21 cellular contexts compared by ENCODE assay signal in genomic region chr22:26581026-26581425, GRCh38. TPM values are rescaled to one million over a fixed set of nuclear protein-coding genes. Genes with fewer than 3 reads are reported as not detected.
DNase-seq lines count a peak whose midpoint lies in the region; ATAC-seq, FAIRE-seq and TF ChIP-seq lines count a peak whose summit lies in the region.
"Had no signal": no experiment of that assay in that cellular context is flagged by ENCODE, and none has a peak within 500 bp of the region (broad histone marks: within the 10 kb centered on the region; RNA-seq: fewer than 3 reads in every experiment).

No MANE protein-coding gene starts in this region.

- in situ Hi-C loops in K562 (cut with MboI), result no loop called here

- 67% methylated on average over 1 of the region's 1 CpG for WGBS in K562 (ENCODE audit: insufficient coverage, low coverage, missing lambda C conversion rate)

- no peak overlapping the region for H3K4me3 Mint-ChIP-seq in activated CD8-positive, alpha-beta memory T cell treated with anti-CD3 and anti-CD28 coated beads, Interleukin-2, amount 10 ng/mL, durations not matched to agents 7 days and 5 days

- H4K20me1 ChIP-seq in K562 (replicated peaks; ENCODE audit: control insufficient read depth, insufficient read depth, low read length), result peaks cover 26% of the 10 kb centered on the region

- peaks cover 96% of the 10 kb centered on the region for H3K79me2 ChIP-seq in K562 (ENCODE audit: control insufficient read depth, insufficient read depth, low read length)

- no peaks in the 10 kb centered on the region for H3K27me3 Mint-ChIP-seq in activated CD8-positive, alpha-beta memory T cell treated with anti-CD3 and anti-CD28 coated beads, Interleukin-2, amount 10 ng/mL, durations not matched to agents 7 days and 5 days

- TF ChIP-seq POLR2A in K562 (conservative IDR thresholded peaks at IDR 0.05), result no peak; the same call in 1 of the 2 replicates

- H3K4me1 ChIP-seq in K562 (replicated peaks in 1 of 2; ENCODE audit: control insufficient read depth in 2 of 2, insufficient read depth in 2 of 2, low read length in 2 of 2) (peaks cover 2 to 14% of the 10 kb centered on the region in 2 experiments; a peak in 3 of 5 replicates), neutrophil (ENCODE audit: control insufficient read depth in 1 of 2, insufficient read depth in 1 of 2, low read depth in 1 of 2, low read length in 1 of 2) (peaks cover 48 to 57% of the 10 kb centered on the region in 2 experiments)
- H3K4me1 ChIP-seq: uterus had no signal

- peaks cover 75% of the 10 kb centered on the region for H3K4me1 Mint-ChIP-seq in activated CD8-positive, alpha-beta memory T cell treated with anti-CD3 and anti-CD28 coated beads, Interleukin-2, amount 10 ng/mL, durations not matched to agents 7 days and 5 days

- TF ChIP-seq CTCF in K562 (IDR thresholded peaks at IDR 0.05 in 2 of 3, conservative IDR thresholded peaks at IDR 0.05 in 1 of 3; ENCODE audit: insufficient read depth in 2 of 3, low read depth in 1 of 3, low read length in 3 of 3), result no peak
- no peak for TF ChIP-seq CTCF in neutrophil (IDR thresholded peaks at IDR 0.05)

- no peak for ATAC-seq in activated CD8-positive, alpha-beta memory T cell treated with anti-CD3 and anti-CD28 coated beads, Interleukin-2, amount 10 ng/mL, durations not matched to agents 7 days and 5 days
- ATAC-seq in K562 (no peak), HG02678 (IDR thresholded peaks at IDR 0.05; ENCODE audit: unreplicated experiment) (no peak), HG03571 (IDR thresholded peaks at IDR 0.05; ENCODE audit: unreplicated experiment) (no peak)
- ATAC-seq: foreskin keratinocyte had no signal

- peaks cover 2% of the 10 kb centered on the region for H3K9me1 ChIP-seq in K562 (ENCODE audit: control insufficient read depth, insufficient read depth, low read length)

- peaks cover 42% of the 10 kb centered on the region for H3K36me3 Mint-ChIP-seq in activated CD8-positive, alpha-beta memory T cell treated with anti-CD3 and anti-CD28 coated beads, Interleukin-2, amount 10 ng/mL, durations not matched to agents 7 days and 5 days

- CTCF ChIA-PET in activated CD8-positive, alpha-beta memory T cell treated with anti-CD3 and anti-CD28 coated beads, Interleukin-2, amount 10 ng/mL, durations not matched to agents 7 days and 5 days (lab: Charles Lee), result no interaction called here
- CTCF ChIA-PET in K562 (lab: Yijun Ruan, JAX; ENCODE audit: low intra/inter-chr PET ratio), result no interaction called here

- intact Hi-C loops in K562 (cut with micrococcal nuclease), result loop anchor here (10.0 kb wide), 1 partner anchor 96 kb away; the partner anchor contains the start of genes HPS4 and SRRD

- H3K4me3 ChIP-seq in K562, result no peak overlapping the region
- no peak overlapping the region for H3K4me3 ChIP-seq in neutrophil (ENCODE audit: low read depth in 1 of 2, low read length in 1 of 2)
- H3K4me3 ChIP-seq: left ventricle myocardium inferior, uterus had no signal

- peaks cover 38% of the 10 kb centered on the region for H3K36me3 ChIP-seq in KOPT-K1 (ENCODE audit: insufficient read depth, low read length)
- H3K36me3 ChIP-seq in K562 (ENCODE audit: control insufficient read depth, insufficient read depth, low read length), result peaks cover 79% of the 10 kb centered on the region
- peaks cover 29% of the 10 kb centered on the region for H3K36me3 ChIP-seq in neutrophil
- H3K36me3 ChIP-seq: uterus had no signal

- H3K4me2 ChIP-seq in K562 (ENCODE audit: insufficient read depth, low read length), result no peak overlapping the region

- no peaks in the 10 kb centered on the region for H3K27me3 ChIP-seq in K562 (ENCODE audit: control insufficient read depth in 2 of 2, insufficient read depth in 2 of 2, low read length in 2 of 2)
- no peaks in the 10 kb centered on the region for H3K27me3 ChIP-seq in neutrophil
- H3K27me3 ChIP-seq: foreskin keratinocyte, uterus had no signal

- no peak for FAIRE-seq in K562 (lab: Jason Lieb, UNC)

- peak overlapping the region; percentile 84 for H3K27ac ChIP-seq in KOPT-K1 (ENCODE audit: low read depth, low read length, poor library complexity, severe bottlenecking)
- H3K27ac ChIP-seq in K562 (ENCODE audit: extremely low read depth, low read depth, low read length), result no peak overlapping the region
- peak overlapping the region; percentile 7 for H3K27ac ChIP-seq in neutrophil
- H3K27ac ChIP-seq: foreskin keratinocyte, HL-60, left ventricle myocardium inferior, uterus had no signal

- H3K27ac Mint-ChIP-seq in activated CD8-positive, alpha-beta memory T cell treated with anti-CD3 and anti-CD28 coated beads, Interleukin-2, amount 10 ng/mL, durations not matched to agents 7 days and 5 days, result peak overlapping the region; percentile 33

- no peak for TF ChIP-seq EP300 in K562 (IDR thresholded peaks at IDR 0.05; ENCODE audit: low read length)

- no peak for TF ChIP-seq RAD21 in K562 (CRISPR knock-in tag; conservative IDR thresholded peaks at IDR 0.05 in 1 of 2, IDR thresholded peaks at IDR 0.05 in 1 of 2)

- no peak overlapping the region for H2AFZ ChIP-seq in K562 (ENCODE audit: low read depth, low read length)

- POLR2A ChIA-PET in K562 (lab: Yijun Ruan, JAX), result no interaction called here

- H3K9me3 ChIP-seq in KOPT-K1 (ENCODE audit: insufficient read depth, low read length, poor library complexity, severe bottlenecking) (no peaks in the 10 kb centered on the region), K562 (replicated peaks; ENCODE audit: control insufficient read depth, insufficient read depth, low read depth, low read length) (no peaks in the 10 kb centered on the region), neutrophil (no peaks in the 10 kb centered on the region)
- H3K9me3 ChIP-seq: left ventricle myocardium inferior, uterus had no signal

- BruUV-seq in K562 (replicated peaks; lab: Mats Ljungman, UMichigan), result no TSS peak

- DNase-seq in activated CD8-positive, alpha-beta memory T cell treated with anti-CD3 and anti-CD28 coated beads, Interleukin-2, amount 10 ng/mL, durations not matched to agents 7 days and 5 days, result no peak
- no peak for DNase-seq in activated CD8-positive, alpha-beta memory T cell treated with anti-CD3 and anti-CD28 coated beads for 24 hours
- DNase-seq in K562 (ENCODE audit: extremely low read depth in 1 of 4, low spot score in 3 of 4) (no peak), pons (ENCODE audit: low spot score) (no peak)
- DNase-seq: activated CD4-positive, CD25-positive, alpha-beta regulatory T cell treated with anti-CD3 and anti-CD28 coated beads, Interleukin-2, amount 50 U/mL, for 72 hours; activated T-cell treated with anti-CD3 and anti-CD28 coated beads, Interleukin-2, amount 50 U/mL, for 1 hour; anterior cingulate cortex; foreskin keratinocyte; left ventricle myocardium inferior; NCI-H1436; NCI-H226; uterus had no signal

- no peaks in the 10 kb centered on the region for H3K9me3 Mint-ChIP-seq in activated CD8-positive, alpha-beta memory T cell treated with anti-CD3 and anti-CD28 coated beads, Interleukin-2, amount 10 ng/mL, durations not matched to agents 7 days and 5 days (ENCODE audit: low read depth)

- H3K9ac ChIP-seq in K562 (ENCODE audit: insufficient read depth in 1 of 2, low read depth in 2 of 2, low read length in 2 of 2), result no peak overlapping the region; a peak in 1 of 4 replicates

RNA-seq across cellular contexts. Expression of gene TPST2, which starts 8.9 kb away (rescaled TPM):
- total RNA-seq in activated CD8-positive, alpha-beta memory T cell treated with anti-CD3 and anti-CD28 coated beads, Interleukin-2, amount 10 ng/mL, durations not matched to agents 7 days and 5 days, result 10 to 100 TPM; 61.6 to 81.6 TPM
- 183 and 357 TPM in 2 replicates for total RNA-seq in K562 (2011; cell fraction: chromatin; rRNA removed; ENCODE audit: low replicate concordance)
- total RNA-seq in K562 (2011; cell fraction: nucleolus; rRNA removed), result 260 and 261 TPM in 2 replicates
- total RNA-seq in K562 (2011; cell fraction: nucleoplasm; rRNA removed), result 278 and 313 TPM in 2 replicates
- total RNA-seq in K562 (2014; rRNA removed) (73.7 and 94.7 TPM in 2 replicates), K562 (2014; rRNA removed; fragmentation: Illumina TruSeq; extraction: Trizol) (26.3 and 26.6 TPM in 2 replicates), K562 (2015; rRNA removed; fragmentation: Illumina TruSeq; extraction: Trizol) (34.7 and 38.8 TPM in 2 replicates), K562 (2021) (88.7 and 92.1 TPM in 2 replicates)
- polyA plus RNA-seq in K562 (2011; rRNA removed) (123 and 126 TPM in 2 replicates), K562 (2014; fragmentation: Illumina TruSeq; extraction: Trizol) (60.1 and 64.7 TPM in 2 replicates), K562 (2014; fragmentation: Nextera tagmentation; extraction: Ambion mirVana) (10 to 100 TPM; 14.2 to 18.2 TPM), K562 (2014; rRNA removed) (85.0 and 92.3 TPM in 2 replicates)
- 164 and 307 TPM in 2 replicates for polyA plus RNA-seq in K562 (2011; cell fraction: cytosol; rRNA removed)
- 121 and 197 TPM in 2 replicates for polyA plus RNA-seq in K562 (2011; cell fraction: nucleus; rRNA removed)
- 61.7 and 68.9 TPM in 2 replicates for polyA plus RNA-seq in K562 (2012)
- 55.9 and 90.2 TPM in 2 replicates for polyA minus RNA-seq in K562 (2011; rRNA and poly(A)+ RNA removed)
- polyA minus RNA-seq in K562 (2011; cell fraction: cytosol; rRNA and poly(A)+ RNA removed), result 71.9 and 98.8 TPM in 2 replicates
- polyA minus RNA-seq in K562 (2011; cell fraction: nucleus; rRNA and poly(A)+ RNA removed), result 53.2 and 63.2 TPM in 2 replicates

RNA-seq across cellular contexts. Expression of gene CRYBB1, which starts 36.8 kb away (rescaled TPM):
- under 1 TPM in 1 of 2 experiments, not detected in 1; 0.38 TPM for total RNA-seq in activated CD8-positive, alpha-beta memory T cell treated with anti-CD3 and anti-CD28 coated beads, Interleukin-2, amount 10 ng/mL, durations not matched to agents 7 days and 5 days
- total RNA-seq in K562 (2011; cell fraction: chromatin; rRNA removed; ENCODE audit: low replicate concordance), result not detected in 2 replicates
- not detected in 2 replicates for total RNA-seq in K562 (2011; cell fraction: nucleolus; rRNA removed)
- not detected in 2 replicates for total RNA-seq in K562 (2011; cell fraction: nucleoplasm; rRNA removed)
- total RNA-seq in K562 (2014; rRNA removed), result 0.29 and 0.45 TPM in 2 replicates
- total RNA-seq in K562 (2014; rRNA removed; fragmentation: Illumina TruSeq; extraction: Trizol), result not detected in 2 replicates
- not detected in 2 replicates for total RNA-seq in K562 (2015; rRNA removed; fragmentation: Illumina TruSeq; extraction: Trizol)
- 0.16 and 0.22 TPM in 2 replicates for total RNA-seq in K562 (2021)
- 0.12 and 0.17 TPM in 2 replicates for polyA plus RNA-seq in K562 (2011; rRNA removed)
- 0.53 and 1.1 TPM in 2 replicates for polyA plus RNA-seq in K562 (2011; cell fraction: cytosol; rRNA removed)
- polyA plus RNA-seq in K562 (2011; cell fraction: nucleus; rRNA removed), result not detected in 2 replicates
- 0.12 and 0.42 TPM in 2 replicates for polyA plus RNA-seq in K562 (2012)
- polyA plus RNA-seq in K562 (2014; fragmentation: Illumina TruSeq; extraction: Trizol), result 0.26 and 0.33 TPM in 2 replicates
- under 1 TPM; 0.18 to 0.41 TPM for polyA plus RNA-seq in K562 (2014; fragmentation: Nextera tagmentation; extraction: Ambion mirVana)
- 0.38 and 0.42 TPM in 2 replicates for polyA plus RNA-seq in K562 (2014; rRNA removed)
- not detected in 2 replicates for polyA minus RNA-seq in K562 (2011; rRNA and poly(A)+ RNA removed)
- not detected in 2 replicates for polyA minus RNA-seq in K562 (2011; cell fraction: cytosol; rRNA and poly(A)+ RNA removed)
- not detected in 2 replicates for polyA minus RNA-seq in K562 (2011; cell fraction: nucleus; rRNA and poly(A)+ RNA removed)
- total RNA-seq: A673, Daoy, foreskin keratinocyte, myocyte, renal cortical epithelial cell had no signal
- polyA plus RNA-seq: foreskin keratinocyte had no signal

RNA-seq across cellular contexts. Expression of gene CRYBA4, which starts 40.7 kb away (rescaled TPM):
- under 1 TPM in 1 of 2 experiments, not detected in 1; 0.38 TPM for total RNA-seq in activated CD8-positive, alpha-beta memory T cell treated with anti-CD3 and anti-CD28 coated beads, Interleukin-2, amount 10 ng/mL, durations not matched to agents 7 days and 5 days
- 0.56 TPM in 1 of 2 replicates, not detected in the other for total RNA-seq in K562 (2011; cell fraction: chromatin; rRNA removed; ENCODE audit: low replicate concordance)
- total RNA-seq in K562 (2011; cell fraction: nucleolus; rRNA removed), result 0.67 TPM in 1 of 2 replicates, not detected in the other
- not detected in 2 replicates for total RNA-seq in K562 (2011; cell fraction: nucleoplasm; rRNA removed)
- total RNA-seq in K562 (2014; rRNA removed) (0.73 and 1.6 TPM in 2 replicates), K562 (2014; rRNA removed; fragmentation: Illumina TruSeq; extraction: Trizol) (0.32 and 0.76 TPM in 2 replicates), K562 (2015; rRNA removed; fragmentation: Illumina TruSeq; extraction: Trizol) (0.34 and 0.69 TPM in 2 replicates), K562 (2021) (3.3 and 3.9 TPM in 2 replicates)
- polyA plus RNA-seq in K562 (2011; rRNA removed) (1.7 and 1.9 TPM in 2 replicates), K562 (2014; fragmentation: Illumina TruSeq; extraction: Trizol) (0.59 and 0.60 TPM in 2 replicates), K562 (2014; fragmentation: Nextera tagmentation; extraction: Ambion mirVana) (1 to 10 TPM; 1.6 to 2.1 TPM), K562 (2014; rRNA removed) (0.93 and 2.1 TPM in 2 replicates)
- polyA plus RNA-seq in K562 (2011; cell fraction: cytosol; rRNA removed), result 0.47 and 1.5 TPM in 2 replicates
- polyA plus RNA-seq in K562 (2011; cell fraction: nucleus; rRNA removed), result 0.35 and 1.1 TPM in 2 replicates
- polyA plus RNA-seq in K562 (2012), result 1.7 and 2.1 TPM in 2 replicates
- polyA minus RNA-seq in K562 (2011; rRNA and poly(A)+ RNA removed), result not detected in 2 replicates
- not detected in 2 replicates for polyA minus RNA-seq in K562 (2011; cell fraction: cytosol; rRNA and poly(A)+ RNA removed)
- polyA minus RNA-seq in K562 (2011; cell fraction: nucleus; rRNA and poly(A)+ RNA removed), result not detected in 2 replicates
- total RNA-seq: A673, Daoy, foreskin keratinocyte, left ventricle myocardium inferior, myocyte, renal cortical epithelial cell, uterus had no signal
- polyA plus RNA-seq: foreskin keratinocyte had no signal
